11 cellular contexts compared by ENCODE assay signal in the genomic region with DNA sequence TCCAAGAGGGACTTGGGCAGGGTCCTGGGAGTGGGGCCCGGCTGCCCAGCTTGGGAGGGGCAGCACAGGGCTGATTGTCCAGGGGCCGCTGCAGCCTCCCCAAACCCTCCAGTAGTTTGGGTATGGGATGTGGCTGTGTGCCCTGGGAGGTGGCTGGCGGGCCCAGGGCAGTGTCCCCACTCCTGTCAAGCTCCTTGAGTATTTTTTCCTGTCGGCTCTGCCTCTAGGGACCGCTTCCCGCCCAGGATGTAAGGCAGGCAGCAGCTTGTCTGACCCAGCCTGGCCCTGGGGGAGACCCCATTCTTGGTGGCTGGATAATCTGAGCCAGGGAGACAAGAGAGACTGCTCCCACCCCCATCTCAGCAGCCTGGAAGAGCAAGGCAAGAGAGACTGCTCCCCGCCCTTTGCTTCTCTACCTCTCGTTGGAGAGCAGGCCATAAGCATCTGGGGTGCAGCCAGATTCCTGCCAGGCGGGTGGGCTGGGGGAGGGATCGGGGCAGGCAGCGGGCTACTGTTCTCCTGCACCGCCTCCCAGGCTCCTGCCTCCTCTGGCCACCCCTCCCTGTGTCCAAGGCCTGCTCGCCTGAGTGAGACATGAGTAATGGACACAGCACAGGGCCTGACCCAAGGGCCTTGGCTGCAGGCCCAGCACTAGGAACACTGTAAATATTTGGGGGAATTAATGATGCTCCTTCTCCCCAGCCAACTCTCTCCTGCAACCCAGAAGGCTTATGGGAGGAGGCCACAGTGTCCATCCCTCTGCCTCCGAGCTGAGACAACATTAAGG. TPM values are rescaled to one million over a fixed set of nuclear protein-coding genes. Genes with fewer than 3 reads are reported as not detected.
DNase-seq lines count a peak whose midpoint lies in the region; ATAC-seq and TF ChIP-seq lines count a peak whose summit lies in the region.
"Had no signal": no experiment of that assay in that cellular context is flagged by ENCODE, and none has a peak within 500 bp of the region (broad histone marks: within the 10 kb centered on the region; RNA-seq: fewer than 3 reads in every experiment).

No MANE protein-coding gene starts in this region.

- H3K4me1 ChIP-seq in adipocyte (ENCODE audit: control insufficient read depth, insufficient read depth, low read length), result peaks cover 22% of the 10 kb centered on the region

- intact Hi-C loops in left ventricle myocardium superior (cut with micrococcal nuclease), result no loop called here
- intact Hi-C loops in sciatic nerve (cut with DNase I), result no loop called here
- intact Hi-C loops in Calu3 (cut with micrococcal nuclease; ENCODE audit: unreplicated experiment), result no loop called here

- TF ChIP-seq CTCF in Calu3 (IDR thresholded peaks at IDR 0.05; ENCODE audit: unreplicated experiment), result no peak

- no peaks in the 10 kb centered on the region for H3K36me3 ChIP-seq in adipocyte (ENCODE audit: control insufficient read depth, insufficient read depth, low read length, severe bottlenecking)

- peak; percentile 72 for ATAC-seq in left ventricle myocardium superior
- peak; percentile 80 for ATAC-seq in sciatic nerve
- ATAC-seq in GM19452 (IDR thresholded peaks at IDR 0.05; ENCODE audit: unreplicated experiment), result no peak
- ATAC-seq in activated T-cell treated with anti-CD3 and anti-CD28 coated beads, Interleukin-2, amount 50 U/mL, for 72 hours (replicated peaks in 1 of 2), result no peak
- no peak for ATAC-seq in GM21786 (IDR thresholded peaks at IDR 0.05; ENCODE audit: unreplicated experiment)

- DNase-seq in H4 (ENCODE audit: low spot score), result peak; percentile 79
- DNase-seq in adipocyte (ENCODE audit: low read depth), result peak; percentile 65
- DNase-seq in left ventricle myocardium superior, result peak; percentile 56
- DNase-seq in sciatic nerve (ENCODE audit: low spot score), result no peak
- no peak for DNase-seq in activated T-cell treated with anti-CD3 and anti-CD28 coated beads, Interleukin-2, amount 50 U/mL, for 72 hours
- DNase-seq in Calu3, result no peak
- DNase-seq: activated CD4-positive, alpha-beta T cell treated with anti-CD3 and anti-CD28 coated beads, Interleukin-2, amount 50 U/mL, for 4 hours; DND-41 had no signal

- H3K9me3 ChIP-seq in adipocyte (ENCODE audit: control insufficient read depth, low read length), result no peaks in the 10 kb centered on the region

- no peak overlapping the region for H3K27ac Mint-ChIP-seq in activated T-cell treated with anti-CD3 and anti-CD28 coated beads, Interleukin-2, amount 50 U/mL, for 72 hours
- H3K27ac Mint-ChIP-seq in Calu3 (ENCODE audit: unreplicated experiment), result no peak overlapping the region

- H3K9me3 Mint-ChIP-seq in activated T-cell treated with anti-CD3 and anti-CD28 coated beads, Interleukin-2, amount 50 U/mL, for 72 hours, result no peaks in the 10 kb centered on the region
- no peaks in the 10 kb centered on the region for H3K9me3 Mint-ChIP-seq in Calu3 (ENCODE audit: low read depth, unreplicated experiment)

- H3K4me3 Mint-ChIP-seq in activated T-cell treated with anti-CD3 and anti-CD28 coated beads, Interleukin-2, amount 50 U/mL, for 72 hours, result no peak overlapping the region
- no peak overlapping the region for H3K4me3 Mint-ChIP-seq in Calu3 (ENCODE audit: low read depth, unreplicated experiment)

- no peaks in the 10 kb centered on the region for H3K27me3 Mint-ChIP-seq in activated T-cell treated with anti-CD3 and anti-CD28 coated beads, Interleukin-2, amount 50 U/mL, for 72 hours (ENCODE audit: low read depth)
- H3K27me3 Mint-ChIP-seq in Calu3 (ENCODE audit: unreplicated experiment), result no peaks in the 10 kb centered on the region

- H3K4me1 Mint-ChIP-seq in activated T-cell treated with anti-CD3 and anti-CD28 coated beads, Interleukin-2, amount 50 U/mL, for 72 hours (ENCODE audit: low read depth), result no peaks in the 10 kb centered on the region
- peaks cover 45% of the 10 kb centered on the region for H3K4me1 Mint-ChIP-seq in Calu3 (ENCODE audit: low read depth, unreplicated experiment)

- no TSS peak for BruUV-seq in Calu3 (replicated peaks; lab: Mats Ljungman, UMichigan)

- H3K4me3 ChIP-seq in adipocyte (ENCODE audit: low read length), result no peak overlapping the region
- H3K4me3 ChIP-seq: dorsolateral prefrontal cortex had no signal

- H3K36me3 Mint-ChIP-seq in activated T-cell treated with anti-CD3 and anti-CD28 coated beads, Interleukin-2, amount 50 U/mL, for 72 hours (ENCODE audit: insufficient read depth in 2 of 2), result no peaks in the 10 kb centered on the region
- no peaks in the 10 kb centered on the region for H3K36me3 Mint-ChIP-seq in Calu3 (ENCODE audit: insufficient read depth, unreplicated experiment)

- CTCF ChIA-PET in Calu3 (lab: Charles Lee), result interaction anchor here (0.6 to 2.4 kb wide), 2 partner anchors 9 to 48 kb away, joined by 3 to 7 read pairs; no protein-coding TSS in a partner anchor

- no peaks in the 10 kb centered on the region for H3K27me3 ChIP-seq in adipocyte (replicated peaks; ENCODE audit: control insufficient read depth, insufficient read depth, low read length)

- peak overlapping the region; percentile 42 for H3K9ac ChIP-seq in adipocyte (ENCODE audit: low read length)

RNA-seq across cellular contexts. Expression of a gene that starts 18.4 kb away (rescaled TPM):
- total RNA-seq in H4 (2014; rRNA removed; shearing (Covaris generic)), result 106 and 129 TPM in 2 replicates
- total RNA-seq in left ventricle myocardium superior (16.5 TPM), sciatic nerve (70.1 TPM), Calu3 (2022) (539 and 709 TPM in 2 replicates)
- 10 to 100 TPM; 16.6 to 16.9 TPM for total RNA-seq in activated T-cell treated with anti-CD3 and anti-CD28 coated beads, Interleukin-2, amount 50 U/mL, for 72 hours

RNA-seq across cellular contexts. Expression of a gene that starts 42.5 kb away (rescaled TPM):
- total RNA-seq in H4 (2014; rRNA removed; shearing (Covaris generic)), result 0.17 TPM in 1 of 2 replicates, not detected in the other
- total RNA-seq in left ventricle myocardium superior (not detected), sciatic nerve (0.22 TPM), Calu3 (2022) (not detected in 2 replicates)
- under 1 TPM in 1 of 2 donors, not detected in 1; 0.12 TPM for total RNA-seq in activated T-cell treated with anti-CD3 and anti-CD28 coated beads, Interleukin-2, amount 50 U/mL, for 72 hours

RNA-seq across cellular contexts. Expression of a gene that starts 57.6 kb away (rescaled TPM):
- total RNA-seq in H4 (2014; rRNA removed; shearing (Covaris generic)), result 37.6 and 41.2 TPM in 2 replicates
- total RNA-seq in left ventricle myocardium superior (277 TPM), sciatic nerve (48.6 TPM), Calu3 (2022) (29.5 and 39.1 TPM in 2 replicates)
- total RNA-seq in activated T-cell treated with anti-CD3 and anti-CD28 coated beads, Interleukin-2, amount 50 U/mL, for 72 hours, result 10 to 100 TPM; 26.6 to 34.6 TPM

Comparison
In these comparisons a context has a peak if more than half of its experiments do, and no peak if none do; other contexts are left out.
1. DNase-seq: peak in H4 (single experiment), adipocyte (single experiment) and left ventricle myocardium superior (single experiment); none in sciatic nerve (single experiment), activated T-cell treated with anti-CD3 and anti-CD28 coated beads, Interleukin-2, amount 50 U/mL, for 72 hours (0 of 2) and Calu3 (single experiment).
2. ATAC-seq: peak in left ventricle myocardium superior (single experiment) and sciatic nerve (single experiment); none in GM19452 (single experiment), activated T-cell treated with anti-CD3 and anti-CD28 coated beads, Interleukin-2, amount 50 U/mL, for 72 hours (0 of 2) and GM21786 (single experiment).